Comparison of ENCODE assay signal across 21 cellular contexts in the genomic region with DNA sequence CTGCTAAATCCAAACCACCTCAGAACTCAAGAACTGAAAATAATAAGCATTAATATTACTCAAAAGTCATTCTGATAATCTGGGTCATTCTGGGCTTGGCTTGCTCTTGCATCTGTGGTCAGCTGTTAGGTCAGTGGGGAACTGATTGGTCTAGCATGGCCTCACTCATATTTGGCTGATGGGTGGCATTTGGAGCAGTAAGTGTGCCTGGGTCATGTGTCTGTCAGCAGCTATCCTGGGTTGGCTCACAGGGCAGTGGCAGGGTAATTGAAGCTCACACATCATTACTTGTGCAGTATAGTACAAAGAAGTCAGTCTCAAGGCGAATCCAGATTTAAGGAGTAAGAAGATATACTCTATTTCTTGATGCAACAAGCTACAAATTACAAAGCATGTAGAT. TPM values are rescaled to one million over a fixed set of nuclear protein-coding genes. Genes with fewer than 3 reads are reported as not detected.
DNase-seq lines count a peak whose midpoint lies in the region; ATAC-seq, FAIRE-seq and TF ChIP-seq lines count a peak whose summit lies in the region.
"Had no signal": no experiment of that assay in that cellular context is flagged by ENCODE, and none has a peak within 500 bp of the region (broad histone marks: within the 10 kb centered on the region; RNA-seq: fewer than 3 reads in every experiment).

No MANE protein-coding gene starts in this region.

- H2AFZ ChIP-seq in SK-N-SH (ENCODE audit: low read depth): no peak overlapping the region
- H2AFZ ChIP-seq in endothelial cell of umbilical vein (ENCODE audit: low read depth, low read length): no peak overlapping the region

- no peak for FAIRE-seq in endothelial cell of umbilical vein (lab: Jason Lieb, UNC)

- intact Hi-C loops in endothelial cell of umbilical vein (cut with micrococcal nuclease): no loop called here
- intact Hi-C loops in left colon (cut with DNase I, micrococcal nuclease): no loop called here

- POLR2A ChIA-PET in SK-N-SH (lab: Yijun Ruan, JAX) (interaction anchor here (1.1 kb wide), 1 partner anchor 10 kb away, joined by 7 read pairs; a partner anchor contains a TSS), endothelial cell of umbilical vein (lab: Charles Lee) (interaction anchor here (1.4 kb wide), 1 partner anchor 10 kb away, joined by 4 read pairs; a partner anchor contains a TSS)

- ATAC-seq in SK-N-SH treated with all-trans-retinoic acid at 6 μM for 48 hours: peak; percentile 3
- ATAC-seq in left colon: no peak
- ATAC-seq: activated T-cell treated with anti-CD3 and anti-CD28 coated beads, Interleukin-2, amount 50 U/mL, for 72 hours; effector memory CD8-positive, alpha-beta T cell had no signal

- H3K27me3 Mint-ChIP-seq in HFFc6 (ENCODE audit: insufficient read depth) (no peaks in the 10 kb centered on the region; the same call in 1 of the 2 replicates), nephron progenitor cell (ENCODE audit: low read depth, poor library complexity) (no peaks in the 10 kb centered on the region)
- H3K27me3 Mint-ChIP-seq: effector memory CD8-positive, alpha-beta T cell had no signal

- H3K27ac ChIP-seq in SK-N-SH (ENCODE audit: low read depth in 2 of 2, low read length in 1 of 2) (no peak overlapping the region), endothelial cell of umbilical vein (ENCODE audit: insufficient read depth, low read depth, low read length) (no peak overlapping the region)
- H3K27ac ChIP-seq: uterus had no signal

- H3K9me2 ChIP-seq in SK-N-SH: no peaks in the 10 kb centered on the region

- H3F3A ChIP-seq in SK-N-SH (replicated peaks; ENCODE audit: insufficient read depth): peaks cover 71% of the 10 kb centered on the region

- H4K20me1 ChIP-seq in SK-N-SH (ENCODE audit: insufficient read depth): peaks cover 7% of the 10 kb centered on the region; the same call in 1 of the 2 replicates
- no peaks in the 10 kb centered on the region for H4K20me1 ChIP-seq in endothelial cell of umbilical vein (replicated peaks; ENCODE audit: control insufficient read depth, extremely low read depth, insufficient read depth, low read length)

- BruUV-seq in endothelial cell of umbilical vein (replicated peaks; lab: Mats Ljungman, UMichigan): no TSS peak

- H3K4me3 ChIP-seq in SK-N-SH (ENCODE audit: low read depth in 2 of 2, low read length in 1 of 2): no peak overlapping the region
- no peak overlapping the region for H3K4me3 ChIP-seq in endothelial cell of umbilical vein (replicated peaks in 1 of 3; ENCODE audit: insufficient read depth in 1 of 3, low read depth in 1 of 3, low read length in 3 of 3)
- H3K4me3 ChIP-seq: MG63, spleen, uterus had no signal

- H3K27me3 ChIP-seq in SK-N-SH (ENCODE audit: insufficient read depth): no peaks in the 10 kb centered on the region
- H3K27me3 ChIP-seq in endothelial cell of umbilical vein (ENCODE audit: control insufficient read depth in 2 of 2, insufficient read depth in 2 of 2, low read length in 2 of 2): no peaks in the 10 kb centered on the region
- H3K27me3 ChIP-seq: BE2C, MG63, spleen, uterus had no signal

- peaks cover 3 to 14% of the 10 kb centered on the region in 2 experiments; a peak in 2 of 4 replicates for H3K4me1 ChIP-seq in SK-N-SH (ENCODE audit: control insufficient read depth in 1 of 2, insufficient read depth in 2 of 2, low read depth in 1 of 2, low read length in 1 of 2)
- no peaks in the 10 kb centered on the region for H3K4me1 ChIP-seq in endothelial cell of umbilical vein (ENCODE audit: control insufficient read depth, extremely low read depth, insufficient read depth, low read length)
- H3K4me1 ChIP-seq: uterus had no signal

- H3K36me3 ChIP-seq in SK-N-SH (replicated peaks in 1 of 2; ENCODE audit: control insufficient read depth in 1 of 2, insufficient read depth in 2 of 2, low read length in 1 of 2) (peaks cover 17 to 39% of the 10 kb centered on the region in 2 experiments), endothelial cell of umbilical vein (ENCODE audit: control insufficient read depth in 2 of 2, extremely low read depth in 1 of 2, insufficient read depth in 2 of 2, low read length in 2 of 2) (peaks cover 11 to 13% of the 10 kb centered on the region in 2 experiments)
- H3K36me3 ChIP-seq: uterus had no signal

- no peak for DNase-seq in SK-N-SH
- no peak for DNase-seq in HFFc6
- no peak for DNase-seq in endothelial cell of umbilical vein (ENCODE audit: low read depth, low spot score)
- no peak for DNase-seq in nephron progenitor cell
- DNase-seq in activated gamma-delta T cell treated with Interleukin-2 at 50 U/mL for 16 hours: no peak
- no peak for DNase-seq in left colon
- DNase-seq in NCI-H82 (lab: John Stamatoyannopoulos, UW): no peak
- DNase-seq: activated T-cell treated with anti-CD3 and anti-CD28 coated beads, Interleukin-2, amount 50 U/mL, for 72 hours; BE2C; effector memory CD8-positive, alpha-beta T cell; MG63; NCI-H187; NCI-H2227 treated with DMSO at 0.1 percent for 48 hours; NCI-H774; PC-3; spleen; substantia nigra; T1000; uterus had no signal

- no peak overlapping the region for H3K4me2 ChIP-seq in SK-N-SH
- H3K4me2 ChIP-seq in endothelial cell of umbilical vein (ENCODE audit: insufficient read depth, low read length): no peak overlapping the region

- TF ChIP-seq CTCF in SK-N-SH (IDR thresholded peaks at IDR 0.05) (no peak), HFFc6 (IDR thresholded peaks at IDR 0.05) (no peak), endothelial cell of umbilical vein (IDR thresholded peaks at IDR 0.05; ENCODE audit: extremely low read depth in 1 of 2, insufficient read depth in 1 of 2, low read depth in 1 of 2, low read length in 2 of 2) (no peak), nephron progenitor cell (IDR thresholded peaks at IDR 0.05) (no peak)

- no peak for TF ChIP-seq EP300 in SK-N-SH (IDR thresholded peaks at IDR 0.05; ENCODE audit: borderline replicate concordance in 1 of 2, low read depth in 1 of 2, low read length in 1 of 2)

- H3K79me2 ChIP-seq in SK-N-SH (ENCODE audit: insufficient read depth) (peaks cover 6% of the 10 kb centered on the region; the same call in 1 of the 2 replicates), endothelial cell of umbilical vein (ENCODE audit: control insufficient read depth, insufficient read depth, low read length) (peaks cover 7% of the 10 kb centered on the region)

- H3K27ac Mint-ChIP-seq in HFFc6 (peak overlapping the region; percentile 40; the same call in 1 of the 2 replicates), nephron progenitor cell (peak overlapping the region; percentile 8)
- H3K27ac Mint-ChIP-seq: activated naive CD4-positive, alpha-beta T cell treated with anti-CD3 and anti-CD28 coated beads, Interleukin-2, amount 50 U/mL, for 72 hours; activated T-cell treated with anti-CD3 and anti-CD28 coated beads, Interleukin-2, amount 50 U/mL, for 72 hours; effector memory CD8-positive, alpha-beta T cell had no signal

- H3K9ac ChIP-seq in SK-N-SH (no peak overlapping the region), endothelial cell of umbilical vein (replicated peaks; ENCODE audit: extremely low read depth, insufficient read depth, low read length) (no peak overlapping the region)

- H3K4me3 Mint-ChIP-seq in HFFc6: no peak overlapping the region
- no peak overlapping the region for H3K4me3 Mint-ChIP-seq in nephron progenitor cell
- H3K4me3 Mint-ChIP-seq: activated T-cell treated with anti-CD3 and anti-CD28 coated beads, Interleukin-2, amount 50 U/mL, for 72 hours; effector memory CD8-positive, alpha-beta T cell had no signal

- peaks cover 31% of the 10 kb centered on the region for H3K36me3 Mint-ChIP-seq in HFFc6 (ENCODE audit: low read depth)
- H3K36me3 Mint-ChIP-seq in nephron progenitor cell (ENCODE audit: low read depth): peaks cover 55% of the 10 kb centered on the region

- no peak for TF ChIP-seq RAD21 in SK-N-SH (IDR thresholded peaks at IDR 0.05; ENCODE audit: low read length)

- H3K9me3 Mint-ChIP-seq in HFFc6 (no peaks in the 10 kb centered on the region), nephron progenitor cell (no peaks in the 10 kb centered on the region)
- H3K9me3 Mint-ChIP-seq: activated naive CD4-positive, alpha-beta T cell treated with anti-CD3 and anti-CD28 coated beads, Interleukin-2, amount 50 U/mL, for 72 hours; activated T-cell treated with anti-CD3 and anti-CD28 coated beads, Interleukin-2, amount 50 U/mL, for 72 hours; effector memory CD8-positive, alpha-beta T cell had no signal

- no peaks in the 10 kb centered on the region for H3K9me3 ChIP-seq in SK-N-SH
- no peaks in the 10 kb centered on the region for H3K9me3 ChIP-seq in endothelial cell of umbilical vein (replicated peaks; ENCODE audit: control insufficient read depth, insufficient read depth, low read length)
- H3K9me3 ChIP-seq: BE2C, MG63, spleen, uterus had no signal

- no peaks in the 10 kb centered on the region for H3K9me1 ChIP-seq in endothelial cell of umbilical vein (replicated peaks; ENCODE audit: control insufficient read depth, extremely low read depth, insufficient read depth, low read length)

- peaks cover 48% of the 10 kb centered on the region for H3K4me1 Mint-ChIP-seq in HFFc6 (ENCODE audit: low read depth)
- H3K4me1 Mint-ChIP-seq in nephron progenitor cell: peaks cover 6% of the 10 kb centered on the region

- WGBS in SK-N-SH (ENCODE audit: low lambda C conversion rate): 91% methylated on average over 1 of the region's 1 CpG

- peak; percentile 7 for TF ChIP-seq POLR2A in endothelial cell of umbilical vein (IDR thresholded peaks at IDR 0.05; ENCODE audit: low read depth, low read length)

- CTCF ChIA-PET in SK-N-SH (lab: Yijun Ruan, JAX): interaction anchor here (1.1 to 4.8 kb wide), 4 partner anchors 9 to 359 kb away, joined by 3 to 28 read pairs (median 14); no protein-coding TSS in a partner anchor
- CTCF ChIA-PET in endothelial cell of umbilical vein (lab: Charles Lee): interaction anchor here (1.3 kb wide), 1 partner anchor 11 kb away, joined by 3 read pairs; no protein-coding TSS in a partner anchor

- dilution Hi-C loops in endothelial cell of umbilical vein (cut with MboI; ENCODE audit: extremely low pct_ligation_motif_present, low sequenced_read_pairs): no loop called here

TF ChIP-seq in endothelial cell of umbilical vein, 7 proteins besides CTCF, POLR2A, EP300 and RAD21 (continues in another document):
- TF ChIP-seq FOS (IDR thresholded peaks at IDR 0.05; ENCODE audit: borderline replicate concordance, insufficient read depth, low read length): no peak

RNA-seq across cellular contexts. Expression of a gene that starts 9.6 kb away (rescaled TPM):
- polyA plus RNA-seq in SK-N-SH (2012; rRNA removed) (2,018 and 3,014 TPM in 2 replicates), endothelial cell of umbilical vein (1,143 and 1,889 TPM in 2 replicates)
- polyA plus RNA-seq in SK-N-SH (2012; cell fraction: cytosol; rRNA removed): 1,664 and 2,199 TPM in 2 replicates
- 828 and 1,169 TPM in 2 replicates for polyA plus RNA-seq in SK-N-SH (2012; cell fraction: nucleus; rRNA removed)
- 1,000 to 10,000 TPM; 1,992 to 3,122 (median 2,808) TPM for total RNA-seq in HFFc6 (2021; fragmentation: NEBNext Ultra II Directional; extraction: Animal tissue kit (Norgen Biotek cat#: 25700))
- total RNA-seq in endothelial cell of umbilical vein (2,628 and 2,952 TPM in 2 replicates), left colon (1,000 to 10,000 TPM; 1,768 to 1,865 TPM)
- polyA plus RNA-seq in endothelial cell of umbilical vein (2011; cell fraction: cytosol; rRNA removed): 2,402 and 3,048 TPM in 2 replicates
- polyA plus RNA-seq in endothelial cell of umbilical vein (2011; cell fraction: nucleus; rRNA removed): 806 and 883 TPM in 2 replicates
- 5,195 and 6,189 TPM in 2 replicates for polyA plus RNA-seq in endothelial cell of umbilical vein (2012)
- polyA minus RNA-seq in endothelial cell of umbilical vein: 605 and 868 TPM in 2 replicates
- polyA minus RNA-seq in endothelial cell of umbilical vein (2011; cell fraction: cytosol; rRNA and poly(A)+ RNA removed): 771 TPM
- polyA minus RNA-seq in endothelial cell of umbilical vein (2011; cell fraction: nucleus; rRNA and poly(A)+ RNA removed): 140 and 162 TPM in 2 replicates
